1 cellular context compared by ENCODE assay signal in genomic region chr6:24775520-24776058, GRCh38.
TF ChIP-seq lines count a peak whose summit lies in the region.

No MANE protein-coding gene starts in this region.

TF ChIP-seq in GM23338, 12 proteins besides CTCF, POLR2A, EP300 and RAD21 (continued from another document):
- TF ChIP-seq ETS1 (IDR thresholded peaks at IDR 0.05) (no peak), ZNF114 (CRISPR knock-in tag; IDR thresholded peaks at IDR 0.05) (no peak), CREB1 (CRISPR knock-in tag; IDR thresholded peaks at IDR 0.05; ENCODE audit: low read depth) (no peak), STAT1 (IDR thresholded peaks at IDR 0.05; ENCODE audit: unreplicated experiment) (no peak)
